20 cellular contexts compared by ENCODE assay signal in the genomic region with DNA sequence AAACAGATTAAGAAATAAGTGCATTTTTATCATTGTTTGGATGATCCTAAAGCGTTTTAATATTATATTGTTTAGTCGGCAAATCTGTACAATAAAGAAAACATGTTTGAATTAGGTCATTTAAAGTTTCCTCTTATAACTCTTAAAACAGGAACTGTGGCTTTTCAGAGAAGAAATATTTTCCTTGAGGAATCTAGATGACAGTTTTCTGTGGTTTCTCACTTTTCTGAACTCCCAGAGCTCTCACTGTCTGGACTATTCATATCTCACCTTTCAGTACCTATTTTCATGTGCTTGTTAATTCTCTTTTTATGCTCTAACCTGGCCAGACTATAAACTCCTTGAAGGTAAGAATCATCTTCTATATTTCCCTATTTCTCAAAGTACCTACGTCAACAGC.
DNase-seq lines count a peak whose midpoint lies in the region; ATAC-seq, FAIRE-seq and TF ChIP-seq lines count a peak whose summit lies in the region.
"Had no signal": no experiment of that assay in that cellular context is flagged by ENCODE, and none has a peak within 500 bp of the region (broad histone marks: within the 10 kb centered on the region; RNA-seq: fewer than 3 reads in every experiment).

No MANE protein-coding gene starts in this region.

- DNase-seq in HepG2 (ENCODE audit: low spot score) = no peak
- no peak for DNase-seq in right lobe of liver
- DNase-seq in OCI-M1 (lab: John Stamatoyannopoulos, UW) = peak; percentile 24
- no peak for DNase-seq in effector memory CD8-positive, alpha-beta T cell
- no peak for DNase-seq in type B pancreatic cell (ENCODE audit: extremely low spot score, unreplicated experiment)
- DNase-seq in stimulated activated CD4-positive, alpha-beta T cell treated with anti-CD3 and anti-CD28 coated beads, Interleukin-4, amount 100 ng/mL, for 1 hour = no peak
- DNase-seq: CD4-positive, alpha-beta memory T cell; DND-41; GDM1; HFFc6; Karpas-422; NCI-H1048; NCI-H2107; NCI-H226; NCI-H526 treated with DMSO at 0.1 percent for 48 hours; Right ventricle myocardium superior had no signal

- peaks cover 23% of the 10 kb centered on the region for H3K79me2 ChIP-seq in HepG2 (ENCODE audit: insufficient read depth, low read length)

- no peak for FAIRE-seq in HepG2 (lab: Jason Lieb, UNC)
- FAIRE-seq: H1 had no signal

- no peak overlapping the region for H2AFZ ChIP-seq in HepG2 (ENCODE audit: low read length)

- 89% methylated on average over 3 of the region's 3 CpGs for WGBS in HepG2 (ENCODE audit: low lambda C conversion rate)
- WGBS in right lobe of liver (ENCODE audit: insufficient coverage, low coverage, low lambda C conversion rate, missing lambda C conversion rate) = 62% methylated on average over 3 of the region's 3 CpGs

- H3K36me3 Mint-ChIP-seq in effector memory CD8-positive, alpha-beta T cell (ENCODE audit: insufficient read depth) = no peaks in the 10 kb centered on the region
- peaks cover 6% of the 10 kb centered on the region for H3K36me3 Mint-ChIP-seq in type B pancreatic cell
- H3K36me3 Mint-ChIP-seq: CD4-positive, alpha-beta memory T cell had no signal

- no peak for TF ChIP-seq CTCF in HepG2 (CRISPR knock-in tag; IDR thresholded peaks at IDR 0.05)
- TF ChIP-seq CTCF in right lobe of liver (IDR thresholded peaks at IDR 0.05) = no peak
- TF ChIP-seq CTCF in type B pancreatic cell (conservative IDR thresholded peaks at IDR 0.05) = no peak

- no peak for TF ChIP-seq RAD21 in HepG2 (CRISPR knock-in tag; IDR thresholded peaks at IDR 0.05)

- H3K27me3 Mint-ChIP-seq in effector memory CD8-positive, alpha-beta T cell = no peaks in the 10 kb centered on the region
- H3K27me3 Mint-ChIP-seq in type B pancreatic cell = no peaks in the 10 kb centered on the region

- no peak overlapping the region for H3K4me3 ChIP-seq in HepG2 (replicated peaks in 1 of 3; ENCODE audit: insufficient read depth in 1 of 3, low read depth in 2 of 3, low read length in 3 of 3)
- H3K4me3 ChIP-seq in right lobe of liver = no peak overlapping the region

- no peaks in the 10 kb centered on the region for H3K9me3 Mint-ChIP-seq in effector memory CD8-positive, alpha-beta T cell
- H3K9me3 Mint-ChIP-seq in type B pancreatic cell = peaks cover 6% of the 10 kb centered on the region
- H3K9me3 Mint-ChIP-seq: CD4-positive, alpha-beta memory T cell had no signal

- in situ Hi-C loops in HepG2 (cut with HindIII; ENCODE audit: extremely low pct_ligation_motif_present, low pct_unique_long_range_greater_than_20kb) = no loop called here

- H3K36me3 ChIP-seq in HepG2 (replicated peaks in 1 of 2; ENCODE audit: control insufficient read depth in 1 of 2, insufficient read depth in 2 of 2, low read length in 2 of 2) = no peaks in the 10 kb centered on the region; a peak in 1 of 5 replicates
- H3K36me3 ChIP-seq in right lobe of liver = no peaks in the 10 kb centered on the region

- H3K27ac ChIP-seq in HepG2 (ENCODE audit: extremely low read length, insufficient read depth, low read length) (peak overlapping the region; percentile 52), right lobe of liver (peak overlapping the region in 1 of 3 donors; percentile 31)

- CTCF ChIA-PET in HepG2 (lab: Yijun Ruan, JAX; ENCODE audit: low intra/inter-chr PET ratio, low total read pairs) = no interaction called here

- intact Hi-C loops in HepG2 (cut with micrococcal nuclease; ENCODE audit: unreplicated experiment) = no loop called here
- intact Hi-C loops in right lobe of liver (cut with DNase I) = no loop called here

- no peak overlapping the region; the same call in 1 of the 2 replicates for H3K9ac ChIP-seq in HepG2 (ENCODE audit: insufficient read depth, low read depth, low read length)

- H3K27me3 ChIP-seq in HepG2 (ENCODE audit: control insufficient read depth in 1 of 2, insufficient read depth in 2 of 2, low read length in 2 of 2) (no peaks in the 10 kb centered on the region), right lobe of liver (no peaks in the 10 kb centered on the region)

- ATAC-seq in HepG2 (no peak), right lobe of liver (no peak), GM21717 (IDR thresholded peaks at IDR 0.05; ENCODE audit: unreplicated experiment) (no peak), GM18907 (IDR thresholded peaks at IDR 0.05; ENCODE audit: unreplicated experiment) (no peak)
- no peak for ATAC-seq in effector memory CD8-positive, alpha-beta T cell (replicated peaks)
- ATAC-seq: SK-N-SH treated with all-trans-retinoic acid at 6 μM for 48 hours had no signal

- no peak overlapping the region for H3K4me3 Mint-ChIP-seq in effector memory CD8-positive, alpha-beta T cell
- H3K4me3 Mint-ChIP-seq in type B pancreatic cell = no peak overlapping the region
- H3K4me3 Mint-ChIP-seq: HFFc6 had no signal

- TF ChIP-seq POLR2A in HepG2 (IDR thresholded peaks at IDR 0.05; ENCODE audit: insufficient read depth in 1 of 2, low read depth in 2 of 2, low read length in 2 of 2) (no peak), right lobe of liver (IDR thresholded peaks at IDR 0.05) (no peak)

- H3K9me3 ChIP-seq in HepG2 (ENCODE audit: low read length) = no peaks in the 10 kb centered on the region
- no peaks in the 10 kb centered on the region for H3K9me3 ChIP-seq in right lobe of liver

- H4K20me1 ChIP-seq in HepG2 (ENCODE audit: insufficient read depth, low read length) = no peaks in the 10 kb centered on the region

- H3K4me2 ChIP-seq in HepG2 (ENCODE audit: low read depth, low read length) = 0 out of 2 replicates have a peak overlapping the region, but pooled peaks have one; percentile 30

- H3K4me1 ChIP-seq in HepG2 (ENCODE audit: insufficient read depth, low read length) (peaks cover 60% of the 10 kb centered on the region), right lobe of liver (peaks cover 0 to 31% (median 9%) of the 10 kb centered on the region in 4 donors)

- H3K27ac Mint-ChIP-seq in effector memory CD8-positive, alpha-beta T cell = peak overlapping the region; percentile 7 to 27
- peak overlapping the region; percentile 88 for H3K27ac Mint-ChIP-seq in type B pancreatic cell
- H3K27ac Mint-ChIP-seq: HFFc6 had no signal

- BruUV-seq in HepG2 (replicated peaks; lab: Mats Ljungman, UMichigan) = no TSS peak

- H3K4me1 Mint-ChIP-seq in effector memory CD8-positive, alpha-beta T cell (ENCODE audit: low read depth in 2 of 2) = peaks cover 7 to 10% of the 10 kb centered on the region in 2 donors
- H3K4me1 Mint-ChIP-seq in type B pancreatic cell (ENCODE audit: unreplicated experiment) = peaks cover 31% of the 10 kb centered on the region

- TF ChIP-seq EP300 in HepG2 (IDR thresholded peaks at IDR 0.05; ENCODE audit: low read depth in 2 of 2, low read length in 2 of 2) (no peak), HepG2 (CRISPR knock-in tag; IDR thresholded peaks at IDR 0.05; ENCODE audit: borderline replicate concordance) (no peak)

- POLR2A ChIA-PET in HepG2 (lab: Yijun Ruan, JAX) = interaction anchor here (0.6 to 1.0 kb wide), 2 partner anchors 101 to 140 kb away, joined by 3 to 4 read pairs; no protein-coding TSS in a partner anchor

TF ChIP-seq in HepG2, 621 proteins besides CTCF, POLR2A, EP300 and RAD21 (continues in another document):
- TF ChIP-seq SMAD3 (CRISPR knock-in tag; IDR thresholded peaks at IDR 0.05) (no peak), ZNF616 (CRISPR knock-in tag; IDR thresholded peaks at IDR 0.05; ENCODE audit: low read depth) (no peak), SMC3 (IDR thresholded peaks at IDR 0.05; ENCODE audit: low read length) (no peak)
